Comparison of ENCODE assay signal across 8 cellular contexts in the genomic region with DNA sequence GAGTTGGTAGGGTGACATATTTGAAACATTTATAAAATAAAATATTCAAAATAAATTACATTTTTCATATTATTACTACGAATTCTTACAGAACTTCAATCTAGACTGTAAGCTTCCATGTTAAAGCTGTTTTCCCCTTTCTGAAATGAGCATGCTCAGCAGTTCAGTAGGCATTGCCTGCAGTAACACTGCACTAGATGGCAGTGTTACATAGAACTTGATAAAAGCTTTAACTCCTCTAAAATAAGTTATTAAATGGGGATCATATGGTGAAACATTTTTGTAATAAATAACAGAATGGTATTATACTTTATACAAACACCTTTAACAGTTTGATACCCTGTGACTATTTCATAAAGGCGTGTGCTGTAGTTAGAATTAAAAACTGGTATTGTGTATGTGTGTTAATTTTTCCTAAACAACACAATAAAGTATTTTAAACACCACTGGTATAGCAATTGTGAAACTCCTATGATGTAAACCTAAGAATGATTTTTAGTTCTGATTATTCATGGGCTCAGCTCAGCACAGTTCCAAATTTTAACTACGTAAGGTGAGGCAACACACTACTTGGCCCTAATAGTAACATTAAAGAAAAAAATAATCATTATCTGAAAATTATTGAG. TPM values are rescaled to one million over a fixed set of nuclear protein-coding genes. Genes with fewer than 3 reads are reported as not detected.
A peak's percentile ranks its signal among the peaks of the same experiment; 100 is the strongest.
DNase-seq lines count a peak whose midpoint lies in the region; ATAC-seq and TF ChIP-seq lines count a peak whose summit lies in the region.

No MANE protein-coding gene starts in this region.

- H3K4me1 ChIP-seq in breast epithelium: no peaks in the 10 kb centered on the region
- no peaks in the 10 kb centered on the region for H3K4me1 ChIP-seq in uterus

- CTCF ChIA-PET in BJ (lab: Yijun Ruan, JAX): interaction anchor here (0.6 to 12.0 kb wide), 33 partner anchors 8 to 233 kb away, joined by 3 to 283 read pairs (median 4); a partner anchor contains a TSS

- TF ChIP-seq POLR2A in breast epithelium (IDR thresholded peaks at IDR 0.05) (no peak), uterus (IDR thresholded peaks at IDR 0.05) (no peak)

- DNase-seq in BJ (ENCODE audit: low read depth): no peak
- peak; percentile 46 for DNase-seq in NCI-H748 (lab: John Stamatoyannopoulos, UW; ENCODE audit: unreplicated experiment)
- DNase-seq in breast epithelium (ENCODE audit: low spot score in 2 of 2): no peak
- DNase-seq in left lobe of liver (ENCODE audit: low spot score): no peak
- no peak for DNase-seq in uterus
- DNase-seq in KG1 (lab: John Stamatoyannopoulos, UW): no peak

- 0 out of 2 replicates have a peak, but pooled peaks cover 2% of the 10 kb centered on the region for H3K36me3 ChIP-seq in BJ (ENCODE audit: control insufficient read depth, insufficient read depth, low read length)
- H3K36me3 ChIP-seq in breast epithelium: no peaks in the 10 kb centered on the region
- no peaks in the 10 kb centered on the region for H3K36me3 ChIP-seq in uterus

- intact Hi-C loops in breast epithelium (cut with DNase I; ENCODE audit: low total_unique reads): loop anchor here (5.0 kb wide), 1 partner anchor 92 kb away; no protein-coding TSS in a partner anchor
- intact Hi-C loops in uterus (cut with DNase I; ENCODE audit: low total_unique reads): loop anchor here (10.0 kb wide), 1 partner anchor 165 kb away; no protein-coding TSS in a partner anchor

- ATAC-seq in GM18498 (IDR thresholded peaks at IDR 0.05; ENCODE audit: unreplicated experiment): peak; percentile 62
- ATAC-seq in HG02981 (IDR thresholded peaks at IDR 0.05; ENCODE audit: unreplicated experiment): peak; percentile 62
- peak; percentile 88 for ATAC-seq in left lobe of liver

- no peaks in the 10 kb centered on the region for H3K27me3 ChIP-seq in BJ (ENCODE audit: control insufficient read depth, insufficient read depth, low read length)
- H3K27me3 ChIP-seq in breast epithelium: no peaks in the 10 kb centered on the region
- no peaks in the 10 kb centered on the region for H3K27me3 ChIP-seq in uterus

- POLR2A ChIA-PET in BJ (lab: Charles Lee): no interaction called here

- TF ChIP-seq CTCF in BJ (IDR thresholded peaks at IDR 0.05; ENCODE audit: insufficient read depth, low read depth, low read length): peak; percentile 74
- TF ChIP-seq CTCF in breast epithelium (IDR thresholded peaks at IDR 0.05): peak in 2 of 3 donors; percentile 46 to 52
- peak; percentile 34 to 52 (median 47) for TF ChIP-seq CTCF in uterus (IDR thresholded peaks at IDR 0.05)

- H3K4me3 ChIP-seq in BJ (ENCODE audit: low read depth, low read length): no peak overlapping the region
- no peak overlapping the region for H3K4me3 ChIP-seq in breast epithelium
- H3K4me3 ChIP-seq in uterus: no peak overlapping the region

- H3K27ac ChIP-seq in breast epithelium (no peak overlapping the region), uterus (no peak overlapping the region)

- peaks cover 5 to 6% of the 10 kb centered on the region in 2 donors for H3K9me3 ChIP-seq in breast epithelium
- H3K9me3 ChIP-seq in uterus: no peaks in the 10 kb centered on the region

RNA-seq across cellular contexts. Expression of a gene that starts 11.6 kb away (rescaled TPM):
- not detected in 2 replicates for polyA plus RNA-seq in BJ (2011; rRNA removed)
- not detected in 2 replicates for polyA minus RNA-seq in BJ (2011; rRNA and poly(A)+ RNA removed)
- total RNA-seq in breast epithelium (under 1 TPM in 1 of 3 donors, not detected in 2; 0.32 TPM), left lobe of liver (0.15 TPM), uterus (1 to 10 TPM in 2 of 4 donors, not detected in 2; 1.1 to 2.1 TPM)

RNA-seq across cellular contexts. Expression of a gene that starts 37.5 kb away (rescaled TPM):
- 0.31 and 0.37 TPM in 2 replicates for polyA plus RNA-seq in BJ (2011; rRNA removed)
- 0.14 and 0.21 TPM in 2 replicates for polyA minus RNA-seq in BJ (2011; rRNA and poly(A)+ RNA removed)
- total RNA-seq in breast epithelium (10 to 100 TPM; 10.2 to 30.1 (median 21.4) TPM), left lobe of liver (0.70 TPM), uterus (10 to 100 TPM in 1 of 4 donors, 1 to 10 TPM in 3; 2.0 to 10.8 (median 3.8) TPM)
